ENCODE assay signal across 8 cellular contexts in the genomic region with DNA sequence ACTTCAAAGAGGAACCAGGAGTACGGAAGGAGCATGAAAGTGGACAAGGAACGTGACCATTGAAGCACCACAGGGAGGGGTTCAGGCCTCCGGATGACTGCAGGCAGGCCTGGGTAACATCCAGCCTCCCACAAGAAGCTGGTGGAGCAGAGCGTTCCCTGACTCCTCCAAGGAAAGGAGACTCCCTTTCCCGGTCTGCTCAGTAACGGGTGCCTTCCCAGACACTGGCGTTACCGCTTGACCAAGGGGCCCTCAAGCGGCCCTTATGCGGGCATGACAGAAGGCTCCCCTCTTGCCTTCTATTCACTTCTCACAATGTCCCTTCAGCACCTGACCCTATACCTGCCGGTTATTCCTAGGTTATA. TPM values are rescaled to one million over a fixed set of nuclear protein-coding genes. Genes with fewer than 3 reads are reported as not detected.
"Had no signal": no experiment of that assay in that cellular context is flagged by ENCODE, and none has a peak within 500 bp of the region (broad histone marks: within the 10 kb centered on the region; RNA-seq: fewer than 3 reads in every experiment).

No MANE protein-coding gene starts in this region.

RNA-seq across cellular contexts. Expression of gene RNF223, which starts 8.2 kb away (rescaled TPM):
- total RNA-seq: activated naive CD4-positive, alpha-beta T cell treated with anti-CD3 and anti-CD28 coated beads, Interleukin-2, amount 50 U/mL, for 72 hours; esophagus muscularis mucosa; gastrocnemius medialis; left ventricle myocardium superior; naive thymus-derived CD8-positive, alpha-beta T cell; pulmonary artery endothelial cell; SJSA1; skeletal muscle tissue had no signal
- polyA plus RNA-seq: naive thymus-derived CD8-positive, alpha-beta T cell had no signal
